8 cellular contexts compared by ENCODE assay signal in genomic region chr10:97869091-97870042, GRCh38. TPM values are rescaled to one million over a fixed set of nuclear protein-coding genes. Genes with fewer than 3 reads are reported as not detected.
A peak's percentile ranks its signal among the peaks of the same experiment; 100 is the strongest.
DNase-seq lines count a peak whose midpoint lies in the region; ATAC-seq lines count a peak whose summit lies in the region.

No MANE protein-coding gene starts in this region.

- CTCF ChIA-PET in activated CD8-positive, alpha-beta memory T cell treated with anti-CD3 and anti-CD28 coated beads, Interleukin-2, amount 10 ng/mL, durations not matched to agents 7 days and 5 days (lab: Charles Lee) = interaction anchor here (0.6 to 14.8 kb wide), 39 partner anchors 9 to 192 kb away, joined by 3 to 288 read pairs (median 4); partner anchors contain the start of genes AVPI1, GOLGA7B and ZFYVE27

- peaks cover 10% of the 10 kb centered on the region for H3K27me3 Mint-ChIP-seq in activated CD8-positive, alpha-beta memory T cell treated with anti-CD3 and anti-CD28 coated beads, Interleukin-2, amount 10 ng/mL, durations not matched to agents 7 days and 5 days

- H3K4me3 ChIP-seq in NT2/D1 (ENCODE audit: insufficient read length, low read depth) (no peak overlapping the region), endocrine pancreas (ENCODE audit: control insufficient read depth, insufficient read depth, low read length) (no peak overlapping the region)

- H3K27me3 ChIP-seq in NT2/D1 (ENCODE audit: insufficient read depth, insufficient read length) (peaks cover 2% of the 10 kb centered on the region), endocrine pancreas (ENCODE audit: control insufficient read depth, insufficient read depth, low read length) (no peaks in the 10 kb centered on the region)

- H3K4me1 Mint-ChIP-seq in activated CD8-positive, alpha-beta memory T cell treated with anti-CD3 and anti-CD28 coated beads, Interleukin-2, amount 10 ng/mL, durations not matched to agents 7 days and 5 days = peaks cover 15% of the 10 kb centered on the region

- H3K9me3 Mint-ChIP-seq in activated CD8-positive, alpha-beta memory T cell treated with anti-CD3 and anti-CD28 coated beads, Interleukin-2, amount 10 ng/mL, durations not matched to agents 7 days and 5 days (ENCODE audit: low read depth) = no peaks in the 10 kb centered on the region

- H3K9ac ChIP-seq in NT2/D1 (ENCODE audit: insufficient read length, low read depth) (peak overlapping the region; percentile 65), endocrine pancreas (ENCODE audit: control insufficient read depth, insufficient read depth, low read length) (peak overlapping the region; percentile 52)

- in situ Hi-C loops in Caki2 (cut with HindIII; ENCODE audit: low pct_unique_long_range_greater_than_20kb, low sequenced_read_pairs) = no loop called here

- peaks cover 15% of the 10 kb centered on the region for H3K4me1 ChIP-seq in NT2/D1 (ENCODE audit: insufficient read depth, insufficient read length)
- no peaks in the 10 kb centered on the region for H3K4me1 ChIP-seq in endocrine pancreas (ENCODE audit: control insufficient read depth, insufficient read depth, low read length)

- H3K36me3 ChIP-seq in NT2/D1 (ENCODE audit: insufficient read depth, insufficient read length, low read length) (no peaks in the 10 kb centered on the region), endocrine pancreas (ENCODE audit: control insufficient read depth, insufficient read depth, low read length) (no peaks in the 10 kb centered on the region)

- DNase-seq in Caki2 (ENCODE audit: low read depth) (peak; percentile 89), HT-29 (ENCODE audit: low spot score) (peak; percentile 92), NT2/D1 (ENCODE audit: low read depth, low spot score) (peak; percentile 52), middle frontal gyrus (ENCODE audit: extremely low spot score, low spot score) (peak; percentile 59)
- DNase-seq in activated CD8-positive, alpha-beta memory T cell treated with anti-CD3 and anti-CD28 coated beads, Interleukin-2, amount 10 ng/mL, durations not matched to agents 7 days and 5 days = peak; percentile 96
- peak; percentile 61 to 62 for DNase-seq in stimulated activated CD8-positive, alpha-beta memory T cell treated with anti-CD3 and anti-CD28 coated beads, Interleukin-4, amount 100 ng/mL, for 4 hours (ENCODE audit: low read depth in 2 of 2, low spot score in 1 of 2)

- no peak overlapping the region for H3K4me3 Mint-ChIP-seq in activated CD8-positive, alpha-beta memory T cell treated with anti-CD3 and anti-CD28 coated beads, Interleukin-2, amount 10 ng/mL, durations not matched to agents 7 days and 5 days

- H3K27ac Mint-ChIP-seq in activated CD8-positive, alpha-beta memory T cell treated with anti-CD3 and anti-CD28 coated beads, Interleukin-2, amount 10 ng/mL, durations not matched to agents 7 days and 5 days = peak overlapping the region; percentile 73

- peak; percentile 99 for ATAC-seq in GM21381 (IDR thresholded peaks at IDR 0.05; ENCODE audit: unreplicated experiment)
- ATAC-seq in activated CD8-positive, alpha-beta memory T cell treated with anti-CD3 and anti-CD28 coated beads, Interleukin-2, amount 10 ng/mL, durations not matched to agents 7 days and 5 days = peak; percentile 99

- H3K36me3 Mint-ChIP-seq in activated CD8-positive, alpha-beta memory T cell treated with anti-CD3 and anti-CD28 coated beads, Interleukin-2, amount 10 ng/mL, durations not matched to agents 7 days and 5 days = no peaks in the 10 kb centered on the region

- H3K9me3 ChIP-seq in NT2/D1 (ENCODE audit: insufficient read depth, low read length) (no peaks in the 10 kb centered on the region), endocrine pancreas (ENCODE audit: control insufficient read depth, low read length) (no peaks in the 10 kb centered on the region)

RNA-seq across cellular contexts. Expression of gene GOLGA7B, which starts 19.7 kb away (rescaled TPM):
- total RNA-seq in Caki2 (2014; rRNA removed; shearing (Covaris generic); ENCODE audit: low replicate concordance) = 5.1 and 5.4 TPM in 2 replicates
- 1.1 and 1.7 TPM in 2 replicates for total RNA-seq in HT-29 (2014; rRNA removed; shearing (Covaris generic))
- total RNA-seq in activated CD8-positive, alpha-beta memory T cell treated with anti-CD3 and anti-CD28 coated beads, Interleukin-2, amount 10 ng/mL, durations not matched to agents 7 days and 5 days = 1 to 10 TPM; 1.5 to 4.3 TPM
